Comparison of ENCODE assay signal across 14 cellular contexts in genomic region chr1:203199481-203200058, GRCh38. TPM values are rescaled to one million over a fixed set of nuclear protein-coding genes. Genes with fewer than 3 reads are reported as not detected.
DNase-seq lines count a peak whose midpoint lies in the region; ATAC-seq and TF ChIP-seq lines count a peak whose summit lies in the region.
"Had no signal": no experiment of that assay in that cellular context is flagged by ENCODE, and none has a peak within 500 bp of the region (broad histone marks: within the 10 kb centered on the region; RNA-seq: fewer than 3 reads in every experiment).

No MANE protein-coding gene starts in this region.

- TF ChIP-seq CTCF in AG10803 (conservative IDR thresholded peaks at IDR 0.05; ENCODE audit: low read length) (no peak), RWPE1 (conservative IDR thresholded peaks at IDR 0.05; ENCODE audit: low read depth) (no peak), left ventricle myocardium inferior (IDR thresholded peaks at IDR 0.05; ENCODE audit: borderline replicate concordance) (no peak)

- H3K4me1 ChIP-seq in left ventricle myocardium inferior: peaks cover 25% of the 10 kb centered on the region

- POLR2A ChIA-PET in RWPE1 (lab: Yijun Ruan, JAX; ENCODE audit: low non-redundant PET): no interaction called here

- no peak overlapping the region for H3K4me3 ChIP-seq in AG10803 (ENCODE audit: low read length)
- no peak overlapping the region for H3K4me3 ChIP-seq in left ventricle myocardium inferior
- H3K4me3 ChIP-seq: neural progenitor cell had no signal

- H3K9me3 ChIP-seq in left ventricle myocardium inferior (replicated peaks): no peaks in the 10 kb centered on the region

- DNase-seq in AG10803 (ENCODE audit: low read depth) (peak; percentile 55), RWPE1 (ENCODE audit: low spot score) (no peak), left ventricle myocardium inferior (no peak), sciatic nerve (ENCODE audit: low spot score) (peak; percentile 53), NCI-H1436 (lab: John Stamatoyannopoulos, UW) (no peak), activated T-cell treated with anti-CD3 and anti-CD28 coated beads for 4 hours (no peak)
- DNase-seq in activated CD4-positive, alpha-beta T cell treated with anti-CD3 and anti-CD28 coated beads for 4 hours: no peak
- DNase-seq: activated CD4-positive, alpha-beta memory T cell treated with anti-CD3 and anti-CD28 coated beads, Interleukin-2, amount 10 ng/mL, durations not matched to agents 7 days and 5 days; activated naive CD4-positive, alpha-beta T cell treated with anti-CD3 and anti-CD28 coated beads, Interleukin-2, amount 10 ng/mL, durations not matched to agents 7 days and 5 days; NCI-H345; stimulated activated CD8-positive, alpha-beta memory T cell treated with anti-CD3 and anti-CD28 coated beads, Interleukin-4, amount 100 ng/mL, for 48 hours had no signal

- ATAC-seq in sciatic nerve (peak; percentile 23), HG03025 (IDR thresholded peaks at IDR 0.05; ENCODE audit: low FRiP score, unreplicated experiment) (no peak)

- no peaks in the 10 kb centered on the region for H3K36me3 ChIP-seq in left ventricle myocardium inferior
- H3K36me3 ChIP-seq: neural progenitor cell had no signal

- H3K27ac ChIP-seq in RWPE1 (peak overlapping the region; percentile 92), left ventricle myocardium inferior (replicated peaks) (peak overlapping the region; percentile 79)
- H3K27ac ChIP-seq: neural progenitor cell had no signal

- no peaks in the 10 kb centered on the region for H3K27me3 ChIP-seq in left ventricle myocardium inferior (ENCODE audit: low read depth)
- H3K27me3 ChIP-seq: neural progenitor cell had no signal

- intact Hi-C loops in left ventricle myocardium inferior (cut with micrococcal nuclease) (no loop called here), sciatic nerve (cut with DNase I) (no loop called here)

- CTCF ChIA-PET in RWPE1 (lab: Yijun Ruan, JAX): interaction anchor here (1.0 to 2.2 kb wide), 5 partner anchors 17 to 160 kb away, joined by 3 to 19 read pairs (median 3); no protein-coding TSS in a partner anchor

RNA-seq across cellular contexts. Expression of gene CHI3L1, which starts 13.1 kb away (rescaled TPM):
- not detected for total RNA-seq in left ventricle myocardium inferior
- 37.0 TPM for total RNA-seq in sciatic nerve
- total RNA-seq: activated CD4-positive, alpha-beta memory T cell treated with anti-CD3 and anti-CD28 coated beads, Interleukin-2, amount 10 ng/mL, durations not matched to agents 7 days and 5 days had no signal

RNA-seq across cellular contexts. Expression of gene MYBPH, which starts 23.9 kb away (rescaled TPM):
- total RNA-seq in left ventricle myocardium inferior: not detected
- not detected for total RNA-seq in sciatic nerve
- total RNA-seq: activated CD4-positive, alpha-beta memory T cell treated with anti-CD3 and anti-CD28 coated beads, Interleukin-2, amount 10 ng/mL, durations not matched to agents 7 days and 5 days had no signal

RNA-seq across cellular contexts. Expression of gene CHIT1, which starts 29.9 kb away (rescaled TPM):
- total RNA-seq in left ventricle myocardium inferior (not detected), sciatic nerve (0.22 TPM)
- total RNA-seq: G401 had no signal

Comparison
In these comparisons a context has a peak if more than half of its experiments do, and no peak if none do; other contexts are left out.
1. DNase-seq: peak in AG10803 (single experiment) and sciatic nerve (single experiment); none in RWPE1 (single experiment), left ventricle myocardium inferior (single experiment), activated CD4-positive, alpha-beta T cell treated with anti-CD3 and anti-CD28 coated beads for 4 hours (0 of 2), NCI-H1436 (single experiment) and activated T-cell treated with anti-CD3 and anti-CD28 coated beads for 4 hours (single experiment).
2. RNA of gene CHI3L1, which starts 13.1 kb away (total RNA-seq): 37.0 TPM in sciatic nerve (single experiment); not detected in left ventricle myocardium inferior (single experiment); every median in the first group is over 10 times any median in the second.